8 cellular contexts compared by ENCODE assay signal in genomic region chrX:154136627-154137161, GRCh38. TPM values are rescaled to one million over a fixed set of nuclear protein-coding genes. Genes with fewer than 3 reads are reported as not detected.
A peak's percentile ranks its signal among the peaks of the same experiment; 100 is the strongest.
DNase-seq lines count a peak whose midpoint lies in the region; ATAC-seq and TF ChIP-seq lines count a peak whose summit lies in the region.

No MANE protein-coding gene starts in this region.

- ATAC-seq in RWPE2 (ENCODE audit: low read depth) (peak; percentile 70; the same call in 2 of the 3 replicates), psoas muscle (peak; percentile 61 to 96 (median 78)), upper lobe of right lung (peak; percentile 95), GM18517 (IDR thresholded peaks at IDR 0.05; ENCODE audit: unreplicated experiment) (no peak)

- H3K4me1 ChIP-seq in RWPE2 (ENCODE audit: insufficient read depth, poor library complexity, severe bottlenecking) (no peaks in the 10 kb centered on the region), cardiac muscle cell (ENCODE audit: low read depth) (no peaks in the 10 kb centered on the region), psoas muscle (no peaks in the 10 kb centered on the region), upper lobe of right lung (peaks cover 3% of the 10 kb centered on the region)

- H3K27ac ChIP-seq in RWPE2 (ENCODE audit: poor library complexity, severe bottlenecking) (no peak overlapping the region), cardiac muscle cell (no peak overlapping the region), psoas muscle (no peak overlapping the region), upper lobe of right lung (no peak overlapping the region)

- 1 to 16% (median 2%) methylated on average over 37 to 44 of the region's 44 CpGs for WGBS in psoas muscle, 3 donors

- H3K36me3 ChIP-seq in RWPE2 (ENCODE audit: low read depth) (no peaks in the 10 kb centered on the region), cardiac muscle cell (no peaks in the 10 kb centered on the region), psoas muscle (ENCODE audit: insufficient read depth in 1 of 2, low read depth in 1 of 2) (no peaks in the 10 kb centered on the region), upper lobe of right lung (no peaks in the 10 kb centered on the region)

- H3K27me3 ChIP-seq in RWPE2 (ENCODE audit: insufficient read depth, poor library complexity, severe bottlenecking) = no peaks in the 10 kb centered on the region
- H3K27me3 ChIP-seq in cardiac muscle cell = no peaks in the 10 kb centered on the region
- H3K27me3 ChIP-seq in psoas muscle (ENCODE audit: insufficient read depth in 3 of 3, low read length in 2 of 3) = peaks cover 0 to 10% (median 0%) of the 10 kb centered on the region in 3 donors
- H3K27me3 ChIP-seq in upper lobe of right lung = no peaks in the 10 kb centered on the region

- DNase-seq in COLO668 (lab: John Stamatoyannopoulos, UW; ENCODE audit: unreplicated experiment) (peak; percentile 73), HS-5 (ENCODE audit: low read depth) (peak; percentile 2), RWPE2 (ENCODE audit: low spot score) (no peak), cardiac muscle cell (ENCODE audit: low read depth in 1 of 2, low spot score in 1 of 2) (peak; percentile 68 to 81), psoas muscle (peak; percentile 72 to 82), upper lobe of right lung (peak; percentile 80)
- peak; percentile 21 to 66 (median 30) for DNase-seq in activated naive CD4-positive, alpha-beta T cell (lab: John Stamatoyannopoulos, UW)

- H3K4me3 ChIP-seq in RWPE2 (ENCODE audit: severe bottlenecking) (no peak overlapping the region), cardiac muscle cell (no peak overlapping the region), psoas muscle (peak overlapping the region; percentile 50), upper lobe of right lung (peak overlapping the region; percentile 37)

- H3K9me3 ChIP-seq in RWPE2 (ENCODE audit: severe bottlenecking) = no peaks in the 10 kb centered on the region
- no peaks in the 10 kb centered on the region for H3K9me3 ChIP-seq in cardiac muscle cell (ENCODE audit: low read depth)
- no peaks in the 10 kb centered on the region for H3K9me3 ChIP-seq in psoas muscle
- H3K9me3 ChIP-seq in upper lobe of right lung = no peaks in the 10 kb centered on the region

- intact Hi-C loops in psoas muscle (cut with DNase I) = loop anchor here in 1 of 2 donors (5.0 kb wide), 1 partner anchor 396 kb away; no protein-coding TSS in a partner anchor
- intact Hi-C loops in upper lobe of right lung (cut with DNase I) = no loop called here

- TF ChIP-seq CTCF in RWPE2 (IDR thresholded peaks at IDR 0.05; ENCODE audit: poor library complexity, severe bottlenecking) (peak; percentile 84), cardiac muscle cell (IDR thresholded peaks at IDR 0.05; ENCODE audit: low read depth, low read length) (peak; percentile 69), psoas muscle (IDR thresholded peaks at IDR 0.05) (peak; percentile 72), upper lobe of right lung (IDR thresholded peaks at IDR 0.05) (peak; percentile 81)

RNA-seq across cellular contexts. Expression of gene OPN1LW, which starts 7.3 kb away (rescaled TPM):
- total RNA-seq in cardiac muscle cell (not detected in 2 replicates), psoas muscle (not detected), upper lobe of right lung (not detected)
- polyA plus RNA-seq in cardiac muscle cell (not detected in 2 replicates), psoas muscle (under 1 TPM in 1 of 3 donors, not detected in 2; 0.13 TPM)

RNA-seq across cellular contexts. Expression of gene MECP2, which starts 39.2 kb away (rescaled TPM):
- total RNA-seq in cardiac muscle cell (57.2 and 64.5 TPM in 2 replicates), psoas muscle (10 to 100 TPM; 27.6 to 46.9 (median 33.9) TPM), upper lobe of right lung (58.6 TPM)
- polyA plus RNA-seq in cardiac muscle cell (15.6 and 17.9 TPM in 2 replicates), psoas muscle (10 to 100 TPM; 33.5 to 54.4 (median 35.5) TPM)

RNA-seq across cellular contexts. Expression of gene OPN1MW, which starts 45.7 kb away (rescaled TPM):
- not detected in 2 replicates for total RNA-seq in cardiac muscle cell
- not detected in 2 replicates for polyA plus RNA-seq in cardiac muscle cell
- not detected for total RNA-seq in psoas muscle
- not detected for polyA plus RNA-seq in psoas muscle
- not detected for total RNA-seq in upper lobe of right lung

Comparison
In these comparisons a context has a peak if more than half of its experiments do, and no peak if none do; other contexts are left out.
1. H3K4me3 ChIP-seq: peak in psoas muscle (single experiment) and upper lobe of right lung (single experiment); none in RWPE2 (single experiment) and cardiac muscle cell (single experiment).
2. Peak in every context shown above with its lines, with median percentiles within 50 percentile points of each other: CTCF ChIP-seq.